10 cellular contexts compared by ENCODE assay signal in the genomic region with DNA sequence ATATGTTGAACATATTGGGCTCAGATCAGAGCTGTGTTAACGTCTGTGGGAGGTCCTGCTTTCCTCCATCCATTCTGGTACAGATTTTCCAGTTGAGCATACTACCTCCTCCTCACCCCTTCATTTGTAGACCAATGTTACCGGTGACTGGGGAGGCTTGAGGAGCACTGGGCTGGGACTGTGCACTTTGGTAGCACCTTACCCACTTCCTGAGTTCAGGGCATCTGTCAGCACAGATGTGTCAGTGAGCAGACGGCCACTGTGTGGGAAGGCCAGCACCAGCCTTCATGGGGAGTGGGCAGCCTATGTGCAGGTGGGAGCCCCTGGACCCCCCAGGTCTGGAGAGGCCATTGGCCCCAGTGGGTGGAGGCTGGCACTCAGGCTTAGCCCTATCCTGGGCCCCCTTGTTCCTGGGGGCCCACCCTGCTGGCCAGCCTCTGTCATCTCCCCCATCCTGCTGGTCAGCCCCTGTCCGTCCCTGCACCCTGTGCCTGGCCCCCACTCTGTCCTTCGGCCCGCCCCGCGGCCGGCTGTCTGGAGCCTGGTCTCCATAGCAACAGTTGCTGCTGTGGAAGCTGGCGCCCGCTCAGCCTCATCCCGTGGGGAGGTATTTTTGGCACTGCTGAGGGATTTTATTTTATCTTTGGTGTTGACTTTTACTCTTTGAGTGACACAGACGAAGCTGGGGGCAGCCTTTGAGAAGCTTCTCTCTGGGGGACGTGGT. TPM values are rescaled to one million over a fixed set of nuclear protein-coding genes. Genes with fewer than 3 reads are reported as not detected.
A peak's percentile ranks its signal among the peaks of the same experiment; 100 is the strongest.
DNase-seq lines count a peak whose midpoint lies in the region; ATAC-seq and TF ChIP-seq lines count a peak whose summit lies in the region.
"Had no signal": no experiment of that assay in that cellular context is flagged by ENCODE, and none has a peak within 500 bp of the region (broad histone marks: within the 10 kb centered on the region; RNA-seq: fewer than 3 reads in every experiment).

No MANE protein-coding gene starts in this region.

- H3K4me3 Mint-ChIP-seq in WTC11: no peak overlapping the region

- no peaks in the 10 kb centered on the region for H3K9me3 ChIP-seq in left ventricle myocardium inferior (replicated peaks)
- H3K9me3 ChIP-seq: ascending aorta had no signal

- intact Hi-C loops in left ventricle myocardium inferior (cut with micrococcal nuclease): no loop called here

- H3K4me1 Mint-ChIP-seq in WTC11: peaks cover 11% of the 10 kb centered on the region

- H3K4me3 ChIP-seq in H7 (ENCODE audit: insufficient read depth, low read depth, low read length) (no peak overlapping the region), left ventricle myocardium inferior (peak overlapping the region; percentile 28), retinal pigment epithelial cell (ENCODE audit: low read length) (peak overlapping the region; percentile 1)
- H3K4me3 ChIP-seq: ascending aorta had no signal

- DNase-seq in H7 (peak; percentile 69), WTC11 (ENCODE audit: low spot score) (no peak), left ventricle myocardium inferior (peak; percentile 82), retinal pigment epithelial cell (ENCODE audit: low read depth) (peak; percentile 72), KG1 (lab: John Stamatoyannopoulos, UW) (no peak), GDM1 (lab: John Stamatoyannopoulos, UW) (no peak)
- DNase-seq in stimulated activated CD4-positive, alpha-beta T cell treated with anti-CD3 and anti-CD28 coated beads, Interleukin-1b, Interleukin-23, amount 100 ng/mL, for 48 hours: no peak
- DNase-seq: GOT3 had no signal

- H3K27me3 ChIP-seq in H7 (ENCODE audit: control insufficient read depth, insufficient read depth, low read length) (no peaks in the 10 kb centered on the region), left ventricle myocardium inferior (ENCODE audit: low read depth) (no peaks in the 10 kb centered on the region)
- H3K27me3 ChIP-seq: ascending aorta had no signal

- no peaks in the 10 kb centered on the region for H3K27me3 Mint-ChIP-seq in WTC11 (ENCODE audit: low read depth)

- H3K27ac ChIP-seq in left ventricle myocardium inferior (replicated peaks): peak overlapping the region; percentile 94
- H3K27ac ChIP-seq: ascending aorta had no signal

- peaks cover 7% of the 10 kb centered on the region; the same call in 1 of the 2 replicates for H3K36me3 Mint-ChIP-seq in WTC11

- H3K4me1 ChIP-seq in left ventricle myocardium inferior: peaks cover 96% of the 10 kb centered on the region

- H3K27ac Mint-ChIP-seq in WTC11: 0 out of 2 replicates have a peak overlapping the region, but pooled peaks have one; percentile 37

- TF ChIP-seq CTCF in WTC11 (IDR thresholded peaks at IDR 0.05) (no peak), left ventricle myocardium inferior (IDR thresholded peaks at IDR 0.05; ENCODE audit: borderline replicate concordance) (no peak), retinal pigment epithelial cell (conservative IDR thresholded peaks at IDR 0.05; ENCODE audit: low read depth, low read length) (no peak)

- H3K36me3 ChIP-seq in H7 (replicated peaks; ENCODE audit: control insufficient read depth, insufficient read depth, low read length) (no peaks in the 10 kb centered on the region), left ventricle myocardium inferior (no peaks in the 10 kb centered on the region)
- H3K36me3 ChIP-seq: ascending aorta had no signal

- CTCF ChIA-PET in WTC11 (lab: Charles Lee): interaction anchor here (1.4 kb wide), 1 partner anchor 51 kb away, joined by 4 read pairs; no protein-coding TSS in a partner anchor

- ATAC-seq in WTC11 (no peak), GM21515 (IDR thresholded peaks at IDR 0.05; ENCODE audit: unreplicated experiment) (no peak)

- H3K9me3 Mint-ChIP-seq in WTC11: peaks cover 9% of the 10 kb centered on the region

- POLR2A ChIA-PET in WTC11 (lab: Charles Lee): no interaction called here

TF ChIP-seq in WTC11, 78 proteins besides CTCF, POLR2A, EP300 and RAD21 (continues in another document):
- TF ChIP-seq, protein P1, sequence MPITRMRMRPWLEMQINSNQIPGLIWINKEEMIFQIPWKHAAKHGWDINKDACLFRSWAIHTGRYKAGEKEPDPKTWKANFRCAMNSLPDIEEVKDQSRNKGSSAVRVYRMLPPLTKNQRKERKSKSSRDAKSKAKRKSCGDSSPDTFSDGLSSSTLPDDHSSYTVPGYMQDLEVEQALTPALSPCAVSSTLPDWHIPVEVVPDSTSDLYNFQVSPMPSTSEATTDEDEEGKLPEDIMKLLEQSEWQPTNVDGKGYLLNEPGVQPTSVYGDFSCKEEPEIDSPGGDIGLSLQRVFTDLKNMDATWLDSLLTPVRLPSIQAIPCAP (CRISPR knock-in tag; IDR thresholded peaks at IDR 0.05): no peak
- TF ChIP-seq PRRX2 (CRISPR knock-in tag; IDR thresholded peaks at IDR 0.05) (no peak), HMGA2 (CRISPR knock-in tag; IDR thresholded peaks at IDR 0.05) (no peak), GRHL2 (CRISPR knock-in tag; IDR thresholded peaks at IDR 0.05; ENCODE audit: insufficient replicate concordance, severe bottlenecking) (no peak), NR2C2 (CRISPR knock-in tag; IDR thresholded peaks at IDR 0.05) (no peak), CREB1 (CRISPR knock-in tag; IDR thresholded peaks at IDR 0.05) (no peak), TP53 (CRISPR knock-in tag; IDR thresholded peaks at IDR 0.05) (no peak), FOXP1 (CRISPR knock-in tag; IDR thresholded peaks at IDR 0.05; ENCODE audit: borderline replicate concordance) (no peak)
- TF ChIP-seq, protein P2, sequence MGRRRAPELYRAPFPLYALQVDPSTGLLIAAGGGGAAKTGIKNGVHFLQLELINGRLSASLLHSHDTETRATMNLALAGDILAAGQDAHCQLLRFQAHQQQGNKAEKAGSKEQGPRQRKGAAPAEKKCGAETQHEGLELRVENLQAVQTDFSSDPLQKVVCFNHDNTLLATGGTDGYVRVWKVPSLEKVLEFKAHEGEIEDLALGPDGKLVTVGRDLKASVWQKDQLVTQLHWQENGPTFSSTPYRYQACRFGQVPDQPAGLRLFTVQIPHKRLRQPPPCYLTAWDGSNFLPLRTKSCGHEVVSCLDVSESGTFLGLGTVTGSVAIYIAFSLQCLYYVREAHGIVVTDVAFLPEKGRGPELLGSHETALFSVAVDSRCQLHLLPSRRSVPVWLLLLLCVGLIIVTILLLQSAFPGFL (CRISPR knock-in tag; IDR thresholded peaks at IDR 0.05; ENCODE audit: borderline replicate concordance): no peak
- TF ChIP-seq, protein P3, sequence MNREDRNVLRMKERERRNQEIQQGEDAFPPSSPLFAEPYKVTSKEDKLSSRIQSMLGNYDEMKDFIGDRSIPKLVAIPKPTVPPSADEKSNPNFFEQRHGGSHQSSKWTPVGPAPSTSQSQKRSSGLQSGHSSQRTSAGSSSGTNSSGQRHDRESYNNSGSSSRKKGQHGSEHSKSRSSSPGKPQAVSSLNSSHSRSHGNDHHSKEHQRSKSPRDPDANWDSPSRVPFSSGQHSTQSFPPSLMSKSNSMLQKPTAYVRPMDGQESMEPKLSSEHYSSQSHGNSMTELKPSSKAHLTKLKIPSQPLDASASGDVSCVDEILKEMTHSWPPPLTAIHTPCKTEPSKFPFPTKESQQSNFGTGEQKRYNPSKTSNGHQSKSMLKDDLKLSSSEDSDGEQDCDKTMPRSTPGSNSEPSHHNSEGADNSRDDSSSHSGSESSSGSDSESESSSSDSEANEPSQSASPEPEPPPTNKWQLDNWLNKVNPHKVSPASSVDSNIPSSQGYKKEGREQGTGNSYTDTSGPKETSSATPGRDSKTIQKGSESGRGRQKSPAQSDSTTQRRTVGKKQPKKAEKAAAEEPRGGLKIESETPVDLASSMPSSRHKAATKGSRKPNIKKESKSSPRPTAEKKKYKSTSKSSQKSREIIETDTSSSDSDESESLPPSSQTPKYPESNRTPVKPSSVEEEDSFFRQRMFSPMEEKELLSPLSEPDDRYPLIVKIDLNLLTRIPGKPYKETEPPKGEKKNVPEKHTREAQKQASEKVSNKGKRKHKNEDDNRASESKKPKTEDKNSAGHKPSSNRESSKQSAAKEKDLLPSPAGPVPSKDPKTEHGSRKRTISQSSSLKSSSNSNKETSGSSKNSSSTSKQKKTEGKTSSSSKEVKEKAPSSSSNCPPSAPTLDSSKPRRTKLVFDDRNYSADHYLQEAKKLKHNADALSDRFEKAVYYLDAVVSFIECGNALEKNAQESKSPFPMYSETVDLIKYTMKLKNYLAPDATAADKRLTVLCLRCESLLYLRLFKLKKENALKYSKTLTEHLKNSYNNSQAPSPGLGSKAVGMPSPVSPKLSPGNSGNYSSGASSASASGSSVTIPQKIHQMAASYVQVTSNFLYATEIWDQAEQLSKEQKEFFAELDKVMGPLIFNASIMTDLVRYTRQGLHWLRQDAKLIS (CRISPR knock-in tag; IDR thresholded peaks at IDR 0.05; ENCODE audit: borderline replicate concordance): no peak
- TF ChIP-seq, protein P4, sequence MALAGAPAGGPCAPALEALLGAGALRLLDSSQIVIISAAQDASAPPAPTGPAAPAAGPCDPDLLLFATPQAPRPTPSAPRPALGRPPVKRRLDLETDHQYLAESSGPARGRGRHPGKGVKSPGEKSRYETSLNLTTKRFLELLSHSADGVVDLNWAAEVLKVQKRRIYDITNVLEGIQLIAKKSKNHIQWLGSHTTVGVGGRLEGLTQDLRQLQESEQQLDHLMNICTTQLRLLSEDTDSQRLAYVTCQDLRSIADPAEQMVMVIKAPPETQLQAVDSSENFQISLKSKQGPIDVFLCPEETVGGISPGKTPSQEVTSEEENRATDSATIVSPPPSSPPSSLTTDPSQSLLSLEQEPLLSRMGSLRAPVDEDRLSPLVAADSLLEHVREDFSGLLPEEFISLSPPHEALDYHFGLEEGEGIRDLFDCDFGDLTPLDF (CRISPR knock-in tag; IDR thresholded peaks at IDR 0.05): no peak
- TF ChIP-seq, protein P5, sequence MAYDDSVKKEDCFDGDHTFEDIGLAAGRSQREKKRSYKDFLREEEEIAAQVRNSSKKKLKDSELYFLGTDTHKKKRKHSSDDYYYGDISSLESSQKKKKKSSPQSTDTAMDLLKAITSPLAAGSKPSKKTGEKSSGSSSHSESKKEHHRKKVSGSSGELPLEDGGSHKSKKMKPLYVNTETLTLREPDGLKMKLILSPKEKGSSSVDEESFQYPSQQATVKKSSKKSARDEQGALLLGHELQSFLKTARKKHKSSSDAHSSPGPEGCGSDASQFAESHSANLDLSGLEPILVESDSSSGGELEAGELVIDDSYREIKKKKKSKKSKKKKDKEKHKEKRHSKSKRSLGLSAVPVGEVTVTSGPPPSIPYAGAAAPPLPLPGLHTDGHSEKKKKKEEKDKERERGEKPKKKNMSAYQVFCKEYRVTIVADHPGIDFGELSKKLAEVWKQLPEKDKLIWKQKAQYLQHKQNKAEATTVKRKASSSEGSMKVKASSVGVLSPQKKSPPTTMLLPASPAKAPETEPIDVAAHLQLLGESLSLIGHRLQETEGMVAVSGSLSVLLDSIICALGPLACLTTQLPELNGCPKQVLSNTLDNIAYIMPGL (CRISPR knock-in tag; IDR thresholded peaks at IDR 0.05): no peak

RNA-seq across cellular contexts. Expression of a gene that starts 21.3 kb away (rescaled TPM):
- 13.3 and 29.5 TPM in 2 replicates for total RNA-seq in H7 (2014; rRNA removed; shearing (Covaris generic))
- total RNA-seq in WTC11 (2021) (113 to 121 TPM (median 120 TPM) in 3 replicates), left ventricle myocardium inferior (218 TPM)
- total RNA-seq: ascending aorta had no signal

Comparison
In these comparisons a context has a peak if more than half of its experiments do, and no peak if none do; other contexts are left out.
1. DNase-seq: peak in H7 (single experiment), left ventricle myocardium inferior (single experiment) and retinal pigment epithelial cell (single experiment); none in WTC11 (single experiment), stimulated activated CD4-positive, alpha-beta T cell treated with anti-CD3 and anti-CD28 coated beads, Interleukin-1b, Interleukin-23, amount 100 ng/mL, for 48 hours (single experiment), KG1 (single experiment) and GDM1 (single experiment).